ENCODE assay signal across 15 cellular contexts in genomic region chr4:7195138-7195510, GRCh38. TPM values are rescaled to one million over a fixed set of nuclear protein-coding genes. Genes with fewer than 3 reads are reported as not detected.
DNase-seq lines count a peak whose midpoint lies in the region; ATAC-seq and TF ChIP-seq lines count a peak whose summit lies in the region.
"Had no signal": no experiment of that assay in that cellular context is flagged by ENCODE, and none has a peak within 500 bp of the region (broad histone marks: within the 10 kb centered on the region; RNA-seq: fewer than 3 reads in every experiment).

No MANE protein-coding gene starts in this region.

- peaks cover 41% of the 10 kb centered on the region for H3K27me3 Mint-ChIP-seq in nephron (ENCODE audit: low read depth)
- H3K27me3 Mint-ChIP-seq in activated naive CD4-positive, alpha-beta T cell treated with anti-CD3 and anti-CD28 coated beads, Interleukin-2, amount 10 ng/mL, durations not matched to agents 7 days and 5 days, result peaks cover 81% of the 10 kb centered on the region

- H3K4me1 Mint-ChIP-seq in nephron, result peaks cover 50% of the 10 kb centered on the region
- H3K4me1 Mint-ChIP-seq in activated naive CD4-positive, alpha-beta T cell treated with anti-CD3 and anti-CD28 coated beads, Interleukin-2, amount 10 ng/mL, durations not matched to agents 7 days and 5 days, result no peaks in the 10 kb centered on the region

- H3K27me3 ChIP-seq in tibial nerve, result peaks cover 0 to 31% of the 10 kb centered on the region in 2 donors

- no peak for TF ChIP-seq EP300 in tibial nerve (IDR thresholded peaks at IDR 0.05)

- peak overlapping the region; percentile 58 for H3K27ac ChIP-seq in caudate nucleus (ENCODE audit: low read depth, low read length)
- peak overlapping the region; percentile 45 to 78 (median 58) for H3K27ac ChIP-seq in tibial nerve
- H3K27ac ChIP-seq: BLaER1 treated with 17β-estradiol and CSF1 and Interleukin-3, amounts not matched to agents 10 nM and 100 nM; KMS-11; Peyer's patch had no signal

- TF ChIP-seq CTCF in nephron (IDR thresholded peaks at IDR 0.05; ENCODE audit: unreplicated experiment in 3 of 3) (no peak), tibial nerve (IDR thresholded peaks at IDR 0.05) (no peak)

- no peak overlapping the region for H3K4me3 ChIP-seq in tibial nerve
- H3K4me3 ChIP-seq: BLaER1 treated with 17β-estradiol and CSF1 and Interleukin-3, amounts not matched to agents 10 nM and 100 nM; Peyer's patch had no signal

- WGBS in tibial nerve, 2 donors, result 79 to 87% methylated on average over 5 of the region's 5 CpGs

- H3K9me3 ChIP-seq in tibial nerve, result no peaks in the 10 kb centered on the region
- H3K9me3 ChIP-seq: BLaER1 treated with 17β-estradiol and CSF1 and Interleukin-3, amounts not matched to agents 10 nM and 100 nM; Peyer's patch had no signal

- no peaks in the 10 kb centered on the region for H3K36me3 ChIP-seq in tibial nerve
- H3K36me3 ChIP-seq: BLaER1 treated with 17β-estradiol and CSF1 and Interleukin-3, amounts not matched to agents 10 nM and 100 nM; Peyer's patch had no signal

- H3K36me3 Mint-ChIP-seq in nephron (ENCODE audit: low read depth), result no peaks in the 10 kb centered on the region
- no peaks in the 10 kb centered on the region for H3K36me3 Mint-ChIP-seq in activated naive CD4-positive, alpha-beta T cell treated with anti-CD3 and anti-CD28 coated beads, Interleukin-2, amount 10 ng/mL, durations not matched to agents 7 days and 5 days

- no peak for TF ChIP-seq POLR2A in tibial nerve (IDR thresholded peaks at IDR 0.05)

- H3K9me3 Mint-ChIP-seq in nephron, result no peaks in the 10 kb centered on the region
- no peaks in the 10 kb centered on the region for H3K9me3 Mint-ChIP-seq in activated naive CD4-positive, alpha-beta T cell treated with anti-CD3 and anti-CD28 coated beads, Interleukin-2, amount 10 ng/mL, durations not matched to agents 7 days and 5 days

- no peak for ATAC-seq in activated CD4-positive, CD25-positive, alpha-beta regulatory T cell treated with anti-CD3 and anti-CD28 coated beads, Interleukin-2, amount 50 U/mL, for 24 hours

- DNase-seq in activated CD4-positive, CD25-positive, alpha-beta regulatory T cell treated with anti-CD3 and anti-CD28 coated beads, Interleukin-2, amount 50 U/mL, for 72 hours, result peak; percentile 1
- DNase-seq in caudate nucleus (lab: John Stamatoyannopoulos, UW), result no peak
- DNase-seq in tibial nerve (ENCODE audit: low spot score in 2 of 2), result peak in 1 of 2 donors; percentile 11
- no peak for DNase-seq in activated naive CD4-positive, alpha-beta T cell treated with anti-CD3 and anti-CD28 coated beads, Interleukin-2, amount 10 ng/mL, durations not matched to agents 7 days and 5 days
- DNase-seq in NCI-H345 treated with DMSO at 0.1 percent for 48 hours (lab: John Stamatoyannopoulos, UW; ENCODE audit: unreplicated experiment), result no peak
- no peak for DNase-seq in NCI-H187 treated with DMSO at 0.1 percent for 48 hours (lab: John Stamatoyannopoulos, UW)
- DNase-seq: DMS 273 treated with DMSO at 0.1 percent for 48 hours, GOT3, NCI-H446 had no signal

- H3K4me3 Mint-ChIP-seq in nephron, result peak overlapping the region; percentile 46 to 70 (median 60)
- H3K4me3 Mint-ChIP-seq in activated naive CD4-positive, alpha-beta T cell treated with anti-CD3 and anti-CD28 coated beads, Interleukin-2, amount 10 ng/mL, durations not matched to agents 7 days and 5 days, result no peak overlapping the region

- H3K4me1 ChIP-seq in tibial nerve, result peaks cover 0 to 74% (median 16%) of the 10 kb centered on the region in 4 donors

- peak overlapping the region in 2 of 3 experiments; percentile 76 to 89 for H3K27ac Mint-ChIP-seq in nephron
- H3K27ac Mint-ChIP-seq in activated naive CD4-positive, alpha-beta T cell treated with anti-CD3 and anti-CD28 coated beads, Interleukin-2, amount 10 ng/mL, durations not matched to agents 7 days and 5 days, result no peak overlapping the region

- CTCF ChIA-PET in activated naive CD4-positive, alpha-beta T cell treated with anti-CD3 and anti-CD28 coated beads, Interleukin-2, amount 10 ng/mL, durations not matched to agents 7 days and 5 days (lab: Charles Lee), result interaction anchor here (0.7 to 3.1 kb wide), 5 partner anchors 19 to 607 kb away, joined by 3 to 9 read pairs (median 4); no protein-coding TSS in a partner anchor

RNA-seq across cellular contexts. Expression of gene SORCS2, which starts 2.8 kb away (rescaled TPM):
- 10 to 100 TPM; 15.6 to 48.9 (median 38.3) TPM for total RNA-seq in tibial nerve
- total RNA-seq: MCF 10A had no signal
